Comparison of ENCODE assay signal across 16 cellular contexts in genomic region chr1:11072216-11072917, GRCh38. TPM values are rescaled to one million over a fixed set of nuclear protein-coding genes. Genes with fewer than 3 reads are reported as not detected.
DNase-seq lines count a peak whose midpoint lies in the region; ATAC-seq and TF ChIP-seq lines count a peak whose summit lies in the region.
"Had no signal": no experiment of that assay in that cellular context is flagged by ENCODE, and none has a peak within 500 bp of the region (broad histone marks: within the 10 kb centered on the region; RNA-seq: fewer than 3 reads in every experiment).

No MANE protein-coding gene starts in this region.

- no peak for ATAC-seq in HG03521 (IDR thresholded peaks at IDR 0.05; ENCODE audit: unreplicated experiment)
- ATAC-seq: K562 had no signal

- CTCF ChIA-PET in OCI-LY7 (lab: Charles Lee; ENCODE audit: unreplicated experiment): interaction anchor here (1.9 kb wide), 1 partner anchor 35 kb away, joined by 4 read pairs; no protein-coding TSS in a partner anchor

- POLR2A ChIA-PET in OCI-LY7 (lab: Charles Lee): no interaction called here

- H4K20me1 ChIP-seq in OCI-LY7 (ENCODE audit: insufficient read depth, low read length) (no peaks in the 10 kb centered on the region), osteoblast (ENCODE audit: insufficient read depth, low read length) (no peaks in the 10 kb centered on the region)

- H3K9me2 ChIP-seq in OCI-LY7 (ENCODE audit: insufficient read depth, low read length): no peaks in the 10 kb centered on the region

- H3K4me3 ChIP-seq in OCI-LY7 (ENCODE audit: low read depth, low read length, poor library complexity, severe bottlenecking): no peak overlapping the region
- H3K4me3 ChIP-seq in osteoblast (ENCODE audit: insufficient read depth, low read length): no peak overlapping the region
- H3K4me3 ChIP-seq in MG63: no peak overlapping the region
- H3K4me3 ChIP-seq: K562 had no signal

- DNase-seq in NCI-H1092 treated with DMSO at 0.1 percent for 48 hours (lab: John Stamatoyannopoulos, UW) (peak; percentile 93), OCI-LY7 (ENCODE audit: low spot score) (peak; percentile 71), osteoblast (ENCODE audit: insufficient read length, low spot score, missing footprints) (peak; percentile 27), MG63 (no peak)
- no peak for DNase-seq in activated CD4-positive, CD25-positive, alpha-beta regulatory T cell (lab: John Stamatoyannopoulos, UW)
- no peak for DNase-seq in activated CD4-positive, CD25-positive, alpha-beta regulatory T cell treated with anti-CD3 and anti-CD28 coated beads, Interleukin-2, amount 50 U/mL, for 72 hours
- DNase-seq: activated CD4-positive, alpha-beta T cell treated with anti-CD3 and anti-CD28 coated beads, Interleukin-2, amount 50 U/mL, for 4 hours; activated naive CD4-positive, alpha-beta T cell treated with anti-CD3 and anti-CD28 coated beads for 36 hours; midbrain; stimulated activated CD4-positive, alpha-beta T cell treated with anti-CD3 and anti-CD28 coated beads, Interleukin-4, amount 100 ng/mL, for 4 hours; substantia nigra had no signal

- H3K27me3 ChIP-seq in osteoblast (ENCODE audit: insufficient read depth, low read length): no peaks in the 10 kb centered on the region
- no peaks in the 10 kb centered on the region for H3K27me3 ChIP-seq in MG63

- H3K4me2 ChIP-seq in OCI-LY7 (ENCODE audit: low read length) (peak overlapping the region; percentile 57), osteoblast (ENCODE audit: insufficient read depth, low read length) (no peak overlapping the region)

- no TSS peak for BruUV-seq in OCI-LY7 (replicated peaks; lab: Mats Ljungman, UMichigan)

- intact Hi-C loops in OCI-LY7 (cut with micrococcal nuclease; ENCODE audit: unreplicated experiment): loop anchor here (1.0 kb wide), 1 partner anchor 35 kb away; no protein-coding TSS in a partner anchor

- H3K79me2 ChIP-seq in OCI-LY7 (ENCODE audit: insufficient read depth, low read depth, low read length) (no peaks in the 10 kb centered on the region), osteoblast (ENCODE audit: insufficient read depth, low read length) (no peaks in the 10 kb centered on the region)

- TF ChIP-seq CTCF in GM12873 (IDR thresholded peaks at IDR 0.05; ENCODE audit: insufficient read depth, low read depth, low read length, missing control alignments) (peak; percentile 14), OCI-LY7 (conservative IDR thresholded peaks at IDR 0.05; ENCODE audit: low read length) (peak; percentile 65), osteoblast (IDR thresholded peaks at IDR 0.05; ENCODE audit: extremely low read depth, low read depth, low read length) (no peak)

- H2AFZ ChIP-seq in OCI-LY7 (ENCODE audit: low read length) (no peak overlapping the region), osteoblast (ENCODE audit: low read length) (no peak overlapping the region)

- H3K36me3 ChIP-seq in OCI-LY7 (ENCODE audit: insufficient read depth, low read length): peaks cover 98% of the 10 kb centered on the region
- H3K36me3 ChIP-seq in osteoblast (ENCODE audit: insufficient read depth, low read length): peaks cover 76% of the 10 kb centered on the region
- H3K36me3 ChIP-seq in MG63: peaks cover 78% of the 10 kb centered on the region

- H3K27ac ChIP-seq in OCI-LY7 (ENCODE audit: low read depth, low read length, poor library complexity, severe bottlenecking) (peak overlapping the region; percentile 54), osteoblast (ENCODE audit: low read depth, low read length) (no peak overlapping the region)

- H3K9me3 ChIP-seq in OCI-LY7 (ENCODE audit: low read length): no peaks in the 10 kb centered on the region
- H3K9me3 ChIP-seq in osteoblast (ENCODE audit: low read depth, low read length): no peaks in the 10 kb centered on the region
- H3K9me3 ChIP-seq in MG63: no peaks in the 10 kb centered on the region

- H3K4me1 ChIP-seq in OCI-LY7 (ENCODE audit: insufficient read depth, low read length, poor library complexity, severe bottlenecking): peaks cover 19% of the 10 kb centered on the region
- no peaks in the 10 kb centered on the region for H3K4me1 ChIP-seq in osteoblast (ENCODE audit: insufficient read depth, low read length)

RNA-seq across cellular contexts. Expression of gene SRM, which starts 12.5 kb away (rescaled TPM):
- total RNA-seq in OCI-LY7 (2014; rRNA removed; shearing (Covaris generic)): 52.4 and 65.2 TPM in 2 replicates
- total RNA-seq in OCI-LY7 (2022) (185 and 208 TPM in 2 replicates), osteoblast (21.0 and 24.2 TPM in 2 replicates)
- total RNA-seq in MG63 (2014; rRNA removed; shearing (Covaris generic); ENCODE audit: low replicate concordance): 24.0 and 39.3 TPM in 2 replicates

RNA-seq across cellular contexts. Expression of gene MASP2, which starts 25.3 kb away (rescaled TPM):
- not detected in 2 replicates for total RNA-seq in OCI-LY7 (2014; rRNA removed; shearing (Covaris generic))
- total RNA-seq in OCI-LY7 (2022) (0.38 and 0.55 TPM in 2 replicates), osteoblast (not detected in 2 replicates)
- total RNA-seq in MG63 (2014; rRNA removed; shearing (Covaris generic); ENCODE audit: low replicate concordance): not detected in 2 replicates
- total RNA-seq: cardiac septum, progenitor cell of endocrine pancreas had no signal

RNA-seq across cellular contexts. Expression of gene EXOSC10, which starts 27.3 kb away (rescaled TPM):
- 75.1 and 117 TPM in 2 replicates for total RNA-seq in OCI-LY7 (2014; rRNA removed; shearing (Covaris generic))
- total RNA-seq in OCI-LY7 (2022) (91.9 and 95.1 TPM in 2 replicates), osteoblast (43.4 and 49.5 TPM in 2 replicates)
- total RNA-seq in MG63 (2014; rRNA removed; shearing (Covaris generic); ENCODE audit: low replicate concordance): 45.6 and 55.2 TPM in 2 replicates

RNA-seq across cellular contexts. Expression of gene TARDBP, which starts 59.9 kb away (rescaled TPM):
- total RNA-seq in OCI-LY7 (2014; rRNA removed; shearing (Covaris generic)): 145 and 177 TPM in 2 replicates
- total RNA-seq in OCI-LY7 (2022): 277 and 278 TPM in 2 replicates
- 70.4 and 71.7 TPM in 2 replicates for total RNA-seq in osteoblast
- total RNA-seq in MG63 (2014; rRNA removed; shearing (Covaris generic); ENCODE audit: low replicate concordance): 26.0 and 53.3 TPM in 2 replicates

Comparison
In these comparisons a context has a peak if more than half of its experiments do, and no peak if none do; other contexts are left out.
1. DNase-seq: peak in NCI-H1092 treated with DMSO at 0.1 percent for 48 hours (single experiment), OCI-LY7 (single experiment) and osteoblast (single experiment); none in activated CD4-positive, CD25-positive, alpha-beta regulatory T cell (0 of 4), activated CD4-positive, CD25-positive, alpha-beta regulatory T cell treated with anti-CD3 and anti-CD28 coated beads, Interleukin-2, amount 50 U/mL, for 72 hours (single experiment) and MG63 (single experiment).